In the genomic region with DNA sequence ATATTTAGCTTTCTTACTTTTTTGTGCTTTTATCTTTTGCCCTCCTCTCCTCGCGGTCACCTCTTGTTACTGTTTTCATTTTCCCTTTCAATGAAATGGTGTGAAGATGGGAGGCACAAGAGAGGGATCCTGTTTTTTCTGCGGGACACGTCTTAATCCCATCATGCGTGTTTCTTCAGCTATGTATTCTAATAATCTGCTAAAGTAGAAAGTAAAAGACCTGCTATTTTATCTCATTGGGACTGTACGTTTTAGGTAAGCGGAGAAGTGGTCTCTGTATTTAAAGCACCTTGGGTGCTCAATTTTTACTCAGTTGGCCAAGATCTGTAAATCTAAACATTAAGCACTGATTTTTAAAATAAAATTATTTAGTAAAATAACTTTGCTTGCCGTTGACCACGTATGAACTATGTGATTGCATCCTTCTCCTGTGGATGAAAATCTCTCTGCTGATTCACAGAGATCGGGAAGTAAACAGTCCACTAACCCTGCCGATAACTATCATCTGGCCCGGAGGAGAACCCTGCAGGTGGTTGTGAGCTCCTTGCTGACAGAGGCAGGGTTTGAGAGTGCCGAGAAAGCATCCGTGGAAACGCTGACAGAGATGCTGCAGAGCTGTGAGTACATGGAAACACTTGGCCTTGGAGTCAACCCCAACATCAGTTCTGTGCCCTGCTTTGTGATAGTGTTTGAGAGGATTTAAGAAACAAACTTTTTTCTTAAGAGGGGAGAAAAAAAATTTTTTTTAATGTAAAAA, we compare ENCODE assay signal across 8 cellular contexts. TPM values are rescaled to one million over a fixed set of nuclear protein-coding genes. Genes with fewer than 3 reads are reported as not detected.
DNase-seq lines count a peak whose midpoint lies in the region; ATAC-seq, FAIRE-seq and TF ChIP-seq lines count a peak whose summit lies in the region.

No MANE protein-coding gene starts in this region.

- H3K4me3 ChIP-seq in DND-41 (ENCODE audit: low read depth in 1 of 2, low read length in 2 of 2), result peak overlapping the region; percentile 81 to 85
- H3K4me3 ChIP-seq in OCI-LY7 (ENCODE audit: low read depth, low read length, poor library complexity, severe bottlenecking), result peak overlapping the region; percentile 82
- H3K4me3 ChIP-seq in pancreas, result peak overlapping the region; percentile 56 to 64 (median 59)

- TF ChIP-seq CTCF in DND-41 (IDR thresholded peaks at IDR 0.05; ENCODE audit: borderline replicate concordance, extremely low read depth, low read length, poor library complexity, severe bottlenecking) (no peak), OCI-LY7 (conservative IDR thresholded peaks at IDR 0.05; ENCODE audit: low read length) (no peak), pancreas (IDR thresholded peaks at IDR 0.05) (no peak)

- peaks cover 63% of the 10 kb centered on the region for H3K79me2 ChIP-seq in DND-41 (ENCODE audit: insufficient read depth, low read length)
- peaks cover 32% of the 10 kb centered on the region; the same call in 1 of the 2 replicates for H3K79me2 ChIP-seq in OCI-LY7 (ENCODE audit: insufficient read depth, low read depth, low read length)

- ATAC-seq in DND-41 (ENCODE audit: insufficient read depth, low read depth) (no peak), pancreas (no peak), GM21526 (IDR thresholded peaks at IDR 0.05; ENCODE audit: low FRiP score, unreplicated experiment) (no peak)

- H3K36me3 ChIP-seq in DND-41 (ENCODE audit: insufficient read depth, low read length), result peaks cover 43% of the 10 kb centered on the region
- H3K36me3 ChIP-seq in OCI-LY7 (ENCODE audit: insufficient read depth, low read length), result peaks cover 37% of the 10 kb centered on the region
- H3K36me3 ChIP-seq in pancreas, result peaks cover under 1 to 19% (median 6%) of the 10 kb centered on the region in 3 donors

- H3K27me3 ChIP-seq in DND-41 (ENCODE audit: insufficient read depth, low read length, poor library complexity) (no peaks in the 10 kb centered on the region), pancreas (no peaks in the 10 kb centered on the region)

- POLR2A ChIA-PET in OCI-LY7 (lab: Charles Lee), result interaction anchor here (0.6 to 1.7 kb wide), 12 partner anchors 11 to 401 kb away, joined by 3 to 10 read pairs (median 3); a partner anchor contains a TSS

- H3K4me2 ChIP-seq in DND-41 (ENCODE audit: insufficient read depth, low read length) (peak overlapping the region; percentile 87), OCI-LY7 (ENCODE audit: low read length) (peak overlapping the region; percentile 67)

- H4K20me1 ChIP-seq in DND-41 (ENCODE audit: insufficient read depth, low read length) (peaks cover 3% of the 10 kb centered on the region), OCI-LY7 (ENCODE audit: insufficient read depth, low read length) (no peaks in the 10 kb centered on the region; the same call in 1 of the 2 replicates)

- no peaks in the 10 kb centered on the region for H3K9me2 ChIP-seq in OCI-LY7 (ENCODE audit: insufficient read depth, low read length)

- DNase-seq in DND-41, result no peak
- DNase-seq in OCI-LY7 (ENCODE audit: low spot score), result peak; percentile 17
- DNase-seq in epithelial cell of prostate (ENCODE audit: low read depth, low spot score), result no peak
- no peak for DNase-seq in pancreas
- no peak for DNase-seq in NCI-H2107 treated with DMSO at 0.1 percent for 48 hours (lab: John Stamatoyannopoulos, UW; ENCODE audit: unreplicated experiment)
- DNase-seq in SIG-M5 (lab: John Stamatoyannopoulos, UW), result no peak
- DNase-seq in DMS79 (lab: John Stamatoyannopoulos, UW), result no peak

- peak overlapping the region; percentile 76 for H3K9ac ChIP-seq in DND-41 (ENCODE audit: low read depth, low read length)

- WGBS in pancreas, 2 donors, result 6% methylated on average over 15 of the region's 15 CpGs

- H2AFZ ChIP-seq in DND-41 (ENCODE audit: low read depth, low read length) (peak overlapping the region; percentile 82), OCI-LY7 (ENCODE audit: low read length) (peak overlapping the region; percentile 41; the same call in 1 of the 2 replicates)

- H3K27ac ChIP-seq in DND-41 (ENCODE audit: low read length) (peak overlapping the region; percentile 99), OCI-LY7 (ENCODE audit: low read depth, low read length, poor library complexity, severe bottlenecking) (peak overlapping the region; percentile 74), epithelial cell of prostate (peak overlapping the region; percentile 79), pancreas (peak overlapping the region; percentile 82 to 94 (median 88))

- TSS peak; percentile 72 for BruUV-seq in OCI-LY7 (replicated peaks; lab: Mats Ljungman, UMichigan)

- CTCF ChIA-PET in OCI-LY7 (lab: Charles Lee; ENCODE audit: unreplicated experiment), result interaction anchor here (1.3 kb wide), 1 partner anchor 130 kb away, joined by 4 read pairs; a partner anchor contains a TSS

- H3K4me1 ChIP-seq in DND-41 (ENCODE audit: insufficient read depth, low read length) (peaks cover 68% of the 10 kb centered on the region), OCI-LY7 (ENCODE audit: insufficient read depth, low read length, poor library complexity, severe bottlenecking) (peaks cover 41% of the 10 kb centered on the region), pancreas (peaks cover 0 to 23% (median 5%) of the 10 kb centered on the region in 3 donors)

- H3K9me3 ChIP-seq in DND-41 (ENCODE audit: insufficient read depth, low read length, severe bottlenecking) (no peaks in the 10 kb centered on the region), OCI-LY7 (ENCODE audit: low read length) (no peaks in the 10 kb centered on the region), pancreas (no peaks in the 10 kb centered on the region)

- FAIRE-seq in pancreas (lab: Jason Lieb, UNC), result no peak

- intact Hi-C loops in OCI-LY7 (cut with micrococcal nuclease; ENCODE audit: unreplicated experiment), result no loop called here
- intact Hi-C loops in pancreas (cut with DNase I), result no loop called here

RNA-seq across cellular contexts. Expression of a gene that starts 0.8 kb away (rescaled TPM):
- 33.2 and 35.1 TPM in 2 replicates for total RNA-seq in OCI-LY7 (2014; rRNA removed; shearing (Covaris generic))
- 47.8 and 56.0 TPM in 2 replicates for total RNA-seq in OCI-LY7 (2022)
- 10 to 100 TPM in 3 of 6 donors, 1 to 10 TPM in 3; 7.5 to 16.8 (median 9.8) TPM for total RNA-seq in pancreas
- polyA plus RNA-seq in pancreas, result 1 to 10 TPM; 4.8 to 7.8 TPM
